In the genomic region with DNA sequence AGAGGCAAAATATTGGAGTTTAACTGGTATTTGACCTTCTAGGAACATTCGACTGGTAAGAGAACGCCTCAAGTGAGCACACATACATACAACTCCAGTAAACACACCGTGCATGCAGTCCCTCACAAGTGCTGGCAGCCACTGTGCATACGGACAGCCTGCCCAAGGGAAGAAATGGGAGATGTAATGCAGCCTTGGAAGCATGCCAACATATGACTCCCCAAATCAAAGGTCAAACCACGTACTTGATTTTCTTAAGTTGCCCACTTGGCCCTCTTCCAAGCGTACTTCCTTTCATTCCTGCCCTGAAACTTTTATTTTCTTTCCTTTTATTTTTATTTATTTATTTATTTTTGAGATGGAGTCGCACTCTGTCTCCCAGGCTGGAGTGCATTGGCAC, we compare ENCODE assay signal across 17 cellular contexts.
A peak's percentile ranks its signal among the peaks of the same experiment; 100 is the strongest.
DNase-seq lines count a peak whose midpoint lies in the region; ATAC-seq, FAIRE-seq and TF ChIP-seq lines count a peak whose summit lies in the region.
"Had no signal": no experiment of that assay in that cellular context is flagged by ENCODE, and none has a peak within 500 bp of the region (broad histone marks: within the 10 kb centered on the region; RNA-seq: fewer than 3 reads in every experiment).

No MANE protein-coding gene starts in this region.

- no peaks in the 10 kb centered on the region for H3K9me3 ChIP-seq in SK-N-SH
- H3K9me3 ChIP-seq: neutrophil, SJSA1 had no signal

- no peak for FAIRE-seq in bronchial epithelial cell (lab: Jason Lieb, UNC)
- FAIRE-seq: colon had no signal

- no peak overlapping the region for H2AFZ ChIP-seq in SK-N-SH (ENCODE audit: low read depth)

- H3K36me3 ChIP-seq in SK-N-SH (replicated peaks in 1 of 2; ENCODE audit: control insufficient read depth in 1 of 2, insufficient read depth in 2 of 2, low read length in 1 of 2): no peaks in the 10 kb centered on the region
- H3K36me3 ChIP-seq in bronchial epithelial cell (ENCODE audit: control insufficient read depth, insufficient read depth, low read length): no peaks in the 10 kb centered on the region
- H3K36me3 ChIP-seq: neutrophil, SJSA1 had no signal

- 80% methylated on average over 7 of the region's 7 CpGs for WGBS in SK-N-SH (ENCODE audit: low lambda C conversion rate)

- ATAC-seq in SK-N-SH treated with all-trans-retinoic acid at 6 μM for 48 hours: no peak

- CTCF ChIA-PET in SK-N-SH (lab: Yijun Ruan, JAX): no interaction called here

- no peak for TF ChIP-seq EP300 in SK-N-SH (IDR thresholded peaks at IDR 0.05; ENCODE audit: borderline replicate concordance in 1 of 2, low read depth in 1 of 2, low read length in 1 of 2)

- no peaks in the 10 kb centered on the region for H3F3A ChIP-seq in SK-N-SH (replicated peaks; ENCODE audit: insufficient read depth)

- DNase-seq in SK-N-SH: no peak
- peak; percentile 9 for DNase-seq in NCI-H69 (lab: John Stamatoyannopoulos, UW)
- DNase-seq in bronchial epithelial cell (ENCODE audit: low read depth): peak; percentile 88
- DNase-seq in retinal pigment epithelial cell (ENCODE audit: low read depth): peak; percentile 74
- DNase-seq in cortex of kidney (lab: John Stamatoyannopoulos, UW): no peak
- no peak for DNase-seq in stimulated activated CD4-positive, alpha-beta T cell treated with anti-CD3 and anti-CD28 coated beads, Interleukin-4, amount 100 ng/mL, for 1 hour
- DNase-seq in epidermal melanocyte (ENCODE audit: insufficient read length, low spot score): no peak
- DNase-seq: activated CD4-positive, alpha-beta T cell treated with anti-CD3 and anti-CD28 coated beads, Interleukin-2, amount 10 ng/mL, durations not matched to agents 24 days and 14 days; activated naive CD4-positive, alpha-beta T cell; head of caudate nucleus; NCI-H1048; NCI-H510A treated with DMSO at 0.1 percent for 48 hours; stimulated activated CD8-positive, alpha-beta memory T cell treated with anti-CD3 and anti-CD28 coated beads, Interleukin-4, amount 100 ng/mL, for 48 hours had no signal

- H3K27me3 ChIP-seq in SK-N-SH (ENCODE audit: insufficient read depth): no peaks in the 10 kb centered on the region
- no peaks in the 10 kb centered on the region for H3K27me3 ChIP-seq in bronchial epithelial cell (ENCODE audit: control insufficient read depth, insufficient read depth, low read length)
- H3K27me3 ChIP-seq: neutrophil, SJSA1 had no signal

- no peak for TF ChIP-seq RAD21 in SK-N-SH (IDR thresholded peaks at IDR 0.05; ENCODE audit: low read length)

- no peaks in the 10 kb centered on the region for H4K20me1 ChIP-seq in SK-N-SH (ENCODE audit: insufficient read depth)

- no peaks in the 10 kb centered on the region for H3K79me2 ChIP-seq in SK-N-SH (ENCODE audit: insufficient read depth)

- POLR2A ChIA-PET in SK-N-SH (lab: Yijun Ruan, JAX): no interaction called here

- H3K27ac ChIP-seq in SK-N-SH (ENCODE audit: low read depth in 2 of 2, low read length in 1 of 2): no peak overlapping the region
- H3K27ac ChIP-seq: neutrophil, SJSA1 had no signal

- H3K9ac ChIP-seq in SK-N-SH: no peak overlapping the region

- no peaks in the 10 kb centered on the region for H3K9me2 ChIP-seq in SK-N-SH

- H3K4me3 ChIP-seq in SK-N-SH (ENCODE audit: low read depth in 2 of 2, low read length in 1 of 2) (no peak overlapping the region), bronchial epithelial cell (ENCODE audit: low read depth, low read length) (no peak overlapping the region), retinal pigment epithelial cell (ENCODE audit: low read length) (no peak overlapping the region)
- H3K4me3 ChIP-seq: SJSA1 had no signal

- no peak for TF ChIP-seq CTCF in SK-N-SH (IDR thresholded peaks at IDR 0.05)
- TF ChIP-seq CTCF in bronchial epithelial cell (IDR thresholded peaks at IDR 0.05; ENCODE audit: insufficient read depth, low read length, severe bottlenecking): no peak
- TF ChIP-seq CTCF in retinal pigment epithelial cell (conservative IDR thresholded peaks at IDR 0.05; ENCODE audit: low read depth, low read length): no peak

- peaks cover 8 to 10% of the 10 kb centered on the region in 2 experiments; a peak in 3 of 4 replicates for H3K4me1 ChIP-seq in SK-N-SH (ENCODE audit: control insufficient read depth in 1 of 2, insufficient read depth in 2 of 2, low read depth in 1 of 2, low read length in 1 of 2)

- no peak overlapping the region for H3K4me2 ChIP-seq in SK-N-SH

TF ChIP-seq in SK-N-SH, 30 proteins besides CTCF, POLR2A, EP300 and RAD21:
- TF ChIP-seq FOXJ3 (CRISPR knock-in tag; IDR thresholded peaks at IDR 0.05) (no peak), NFIC (IDR thresholded peaks at IDR 0.05; ENCODE audit: borderline replicate concordance) (peak; percentile 81), EZH2phosphoT487 (IDR thresholded peaks at IDR 0.05; ENCODE audit: borderline replicate concordance, low read depth) (no peak)

TF ChIP-seq in SK-N-SH treated with all-trans-retinoic acid at 6 μM for 48 hours, 23 proteins besides CTCF, POLR2A, EP300 and RAD21 (continues in another document):
- TF ChIP-seq ZNF565 (CRISPR knock-in tag; conservative IDR thresholded peaks at IDR 0.05; ENCODE audit: low read depth): no peak
- TF ChIP-seq ZFP30 (CRISPR knock-in tag; IDR thresholded peaks at IDR 0.05): no peak
- TF ChIP-seq ZNF8 (CRISPR knock-in tag; IDR thresholded peaks at IDR 0.05): no peak
- TF ChIP-seq, protein P1, sequence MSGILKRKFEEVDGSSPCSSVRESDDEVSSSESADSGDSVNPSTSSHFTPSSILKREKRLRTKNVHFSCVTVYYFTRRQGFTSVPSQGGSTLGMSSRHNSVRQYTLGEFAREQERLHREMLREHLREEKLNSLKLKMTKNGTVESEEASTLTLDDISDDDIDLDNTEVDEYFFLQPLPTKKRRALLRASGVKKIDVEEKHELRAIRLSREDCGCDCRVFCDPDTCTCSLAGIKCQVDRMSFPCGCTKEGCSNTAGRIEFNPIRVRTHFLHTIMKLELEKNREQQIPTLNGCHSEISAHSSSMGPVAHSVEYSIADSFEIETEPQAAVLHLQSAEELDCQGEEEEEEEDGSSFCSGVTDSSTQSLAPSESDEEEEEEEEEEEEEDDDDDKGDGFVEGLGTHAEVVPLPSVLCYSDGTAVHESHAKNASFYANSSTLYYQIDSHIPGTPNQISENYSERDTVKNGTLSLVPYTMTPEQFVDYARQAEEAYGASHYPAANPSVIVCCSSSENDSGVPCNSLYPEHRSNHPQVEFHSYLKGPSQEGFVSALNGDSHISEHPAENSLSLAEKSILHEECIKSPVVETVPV (CRISPR knock-in tag; IDR thresholded peaks at IDR 0.05): no peak
- no peak for TF ChIP-seq CSDC2 (CRISPR knock-in tag; IDR thresholded peaks at IDR 0.05)
- no peak for TF ChIP-seq GLIS3 (CRISPR knock-in tag; IDR thresholded peaks at IDR 0.05)
- no peak for TF ChIP-seq ZNF70 (CRISPR knock-in tag; IDR thresholded peaks at IDR 0.05)
- TF ChIP-seq, protein P2, sequence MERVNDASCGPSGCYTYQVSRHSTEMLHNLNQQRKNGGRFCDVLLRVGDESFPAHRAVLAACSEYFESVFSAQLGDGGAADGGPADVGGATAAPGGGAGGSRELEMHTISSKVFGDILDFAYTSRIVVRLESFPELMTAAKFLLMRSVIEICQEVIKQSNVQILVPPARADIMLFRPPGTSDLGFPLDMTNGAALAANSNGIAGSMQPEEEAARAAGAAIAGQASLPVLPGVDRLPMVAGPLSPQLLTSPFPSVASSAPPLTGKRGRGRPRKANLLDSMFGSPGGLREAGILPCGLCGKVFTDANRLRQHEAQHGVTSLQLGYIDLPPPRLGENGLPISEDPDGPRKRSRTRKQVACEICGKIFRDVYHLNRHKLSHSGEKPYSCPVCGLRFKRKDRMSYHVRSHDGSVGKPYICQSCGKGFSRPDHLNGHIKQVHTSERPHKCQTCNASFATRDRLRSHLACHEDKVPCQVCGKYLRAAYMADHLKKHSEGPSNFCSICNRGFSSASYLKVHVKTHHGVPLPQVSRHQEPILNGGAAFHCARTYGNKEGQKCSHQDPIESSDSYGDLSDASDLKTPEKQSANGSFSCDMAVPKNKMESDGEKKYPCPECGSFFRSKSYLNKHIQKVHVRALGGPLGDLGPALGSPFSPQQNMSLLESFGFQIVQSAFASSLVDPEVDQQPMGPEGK (CRISPR knock-in tag; IDR thresholded peaks at IDR 0.05; ENCODE audit: borderline replicate concordance): no peak
- no peak for TF ChIP-seq ARNTL (CRISPR knock-in tag; IDR thresholded peaks at IDR 0.05; ENCODE audit: borderline replicate concordance, low read depth)
- TF ChIP-seq RARB (CRISPR knock-in tag; IDR thresholded peaks at IDR 0.05): no peak
- TF ChIP-seq, protein P3, sequence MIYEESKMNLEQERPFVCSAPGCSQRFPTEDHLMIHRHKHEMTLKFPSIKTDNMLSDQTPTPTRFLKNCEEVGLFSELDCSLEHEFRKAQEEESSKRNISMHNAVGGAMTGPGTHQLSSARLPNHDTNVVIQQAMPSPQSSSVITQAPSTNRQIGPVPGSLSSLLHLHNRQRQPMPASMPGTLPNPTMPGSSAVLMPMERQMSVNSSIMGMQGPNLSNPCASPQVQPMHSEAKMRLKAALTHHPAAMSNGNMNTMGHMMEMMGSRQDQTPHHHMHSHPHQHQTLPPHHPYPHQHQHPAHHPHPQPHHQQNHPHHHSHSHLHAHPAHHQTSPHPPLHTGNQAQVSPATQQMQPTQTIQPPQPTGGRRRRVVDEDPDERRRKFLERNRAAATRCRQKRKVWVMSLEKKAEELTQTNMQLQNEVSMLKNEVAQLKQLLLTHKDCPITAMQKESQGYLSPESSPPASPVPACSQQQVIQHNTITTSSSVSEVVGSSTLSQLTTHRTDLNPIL (CRISPR knock-in tag; IDR thresholded peaks at IDR 0.05; ENCODE audit: low read depth): no peak
- no peak for TF ChIP-seq BACH2 (CRISPR knock-in tag; IDR thresholded peaks at IDR 0.05; ENCODE audit: borderline replicate concordance)
- TF ChIP-seq PPARA (CRISPR knock-in tag; IDR thresholded peaks at IDR 0.05; ENCODE audit: borderline replicate concordance): no peak
- TF ChIP-seq ZFP3 (CRISPR knock-in tag; IDR thresholded peaks at IDR 0.05): no peak
- no peak for TF ChIP-seq ESRRG (CRISPR knock-in tag; IDR thresholded peaks at IDR 0.05)
- TF ChIP-seq TCF4 (CRISPR knock-in tag; IDR thresholded peaks at IDR 0.05; ENCODE audit: borderline replicate concordance): no peak
- no peak for TF ChIP-seq ISL1 (CRISPR knock-in tag; IDR thresholded peaks at IDR 0.05)

Comparison
In these comparisons a context has a peak if more than half of its experiments do, and no peak if none do; other contexts are left out.
1. DNase-seq: peak in NCI-H69 (single experiment), bronchial epithelial cell (single experiment) and retinal pigment epithelial cell (single experiment); none in SK-N-SH (single experiment), cortex of kidney (single experiment), stimulated activated CD4-positive, alpha-beta T cell treated with anti-CD3 and anti-CD28 coated beads, Interleukin-4, amount 100 ng/mL, for 1 hour (single experiment) and epidermal melanocyte (single experiment).